1 cellular context compared by ENCODE assay signal in the genomic region with DNA sequence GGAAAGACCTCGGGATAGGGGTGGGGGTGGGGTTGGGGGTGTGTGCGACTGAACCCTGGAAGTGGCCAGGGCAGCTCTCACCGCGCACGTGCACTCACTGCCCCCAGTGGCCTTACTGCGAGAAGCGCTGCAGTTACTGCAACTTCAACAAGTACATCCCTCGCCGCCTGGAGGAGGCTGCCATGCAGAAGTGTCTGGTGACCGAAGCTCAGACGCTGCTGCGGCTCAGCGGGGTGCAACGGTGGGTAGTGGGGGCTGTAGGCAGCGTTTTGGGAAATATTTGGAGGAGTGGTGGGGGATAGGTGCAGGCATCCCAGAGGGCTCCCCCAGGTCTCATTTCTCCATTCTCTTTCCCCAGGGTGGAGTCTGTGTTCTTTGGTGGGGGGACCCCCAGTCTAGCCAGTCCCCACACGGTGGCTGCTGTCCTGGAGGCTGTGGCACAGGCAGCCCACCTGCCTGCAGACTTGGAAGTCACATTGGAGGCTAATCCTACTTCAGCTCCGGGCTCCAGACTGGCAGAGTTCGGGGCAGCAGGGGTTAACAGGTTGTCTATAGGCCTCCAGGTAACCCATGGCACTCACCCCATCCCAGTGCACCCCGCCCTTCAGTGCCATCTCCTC.
TF ChIP-seq lines count a peak whose summit lies in the region.

No MANE protein-coding gene starts in this region.

TF ChIP-seq in HEK293, 187 proteins besides CTCF, POLR2A, EP300 and RAD21 (continued from another document and continues in another):
- TF ChIP-seq, protein P1, sequence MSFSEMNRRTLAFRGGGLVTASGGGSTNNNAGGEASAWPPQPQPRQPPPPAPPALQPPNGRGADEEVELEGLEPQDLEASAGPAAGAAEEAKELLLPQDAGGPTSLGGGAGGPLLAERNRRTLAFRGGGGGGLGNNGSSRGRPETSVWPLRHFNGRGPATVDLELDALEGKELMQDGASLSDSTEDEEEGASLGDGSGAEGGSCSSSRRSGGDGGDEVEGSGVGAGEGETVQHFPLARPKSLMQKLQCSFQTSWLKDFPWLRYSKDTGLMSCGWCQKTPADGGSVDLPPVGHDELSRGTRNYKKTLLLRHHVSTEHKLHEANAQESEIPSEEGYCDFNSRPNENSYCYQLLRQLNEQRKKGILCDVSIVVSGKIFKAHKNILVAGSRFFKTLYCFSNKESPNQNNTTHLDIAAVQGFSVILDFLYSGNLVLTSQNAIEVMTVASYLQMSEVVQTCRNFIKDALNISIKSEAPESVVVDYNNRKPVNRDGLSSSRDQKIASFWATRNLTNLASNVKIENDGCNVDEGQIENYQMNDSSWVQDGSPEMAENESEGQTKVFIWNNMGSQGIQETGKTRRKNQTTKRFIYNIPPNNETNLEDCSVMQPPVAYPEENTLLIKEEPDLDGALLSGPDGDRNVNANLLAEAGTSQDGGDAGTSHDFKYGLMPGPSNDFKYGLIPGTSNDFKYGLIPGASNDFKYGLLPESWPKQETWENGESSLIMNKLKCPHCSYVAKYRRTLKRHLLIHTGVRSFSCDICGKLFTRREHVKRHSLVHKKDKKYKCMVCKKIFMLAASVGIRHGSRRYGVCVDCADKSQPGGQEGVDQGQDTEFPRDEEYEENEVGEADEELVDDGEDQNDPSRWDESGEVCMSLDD (tag by site-specific recombination; IDR thresholded peaks at IDR 0.05), result no peak; the same call in 1 of the 2 replicates
- no peak for TF ChIP-seq ZNF548 (tag by site-specific recombination; IDR thresholded peaks at IDR 0.05)
- TF ChIP-seq ZNF266 (tag by site-specific recombination; IDR thresholded peaks at IDR 0.05; ENCODE audit: low read depth), result no peak
- peak; percentile 65; the same call in 1 of the 2 replicates for TF ChIP-seq GLIS2 (tag by site-specific recombination; IDR thresholded peaks at IDR 0.05)
- peak; percentile 97 for TF ChIP-seq SCRT2 (tag by site-specific recombination; IDR thresholded peaks at IDR 0.05)
- peak; percentile 52; the same call in 1 of the 2 replicates for TF ChIP-seq ZNF335 (tag by site-specific recombination; conservative IDR thresholded peaks at IDR 0.05)
- TF ChIP-seq WT1 (tag by site-specific recombination; IDR thresholded peaks at IDR 0.05), result no peak
- TF ChIP-seq ZNF585B (tag by site-specific recombination; IDR thresholded peaks at IDR 0.05), result no peak
- no peak for TF ChIP-seq TCF7L2 (IDR thresholded peaks at IDR 0.05; ENCODE audit: borderline replicate concordance, low read depth, low read length)
- TF ChIP-seq, protein P2, sequence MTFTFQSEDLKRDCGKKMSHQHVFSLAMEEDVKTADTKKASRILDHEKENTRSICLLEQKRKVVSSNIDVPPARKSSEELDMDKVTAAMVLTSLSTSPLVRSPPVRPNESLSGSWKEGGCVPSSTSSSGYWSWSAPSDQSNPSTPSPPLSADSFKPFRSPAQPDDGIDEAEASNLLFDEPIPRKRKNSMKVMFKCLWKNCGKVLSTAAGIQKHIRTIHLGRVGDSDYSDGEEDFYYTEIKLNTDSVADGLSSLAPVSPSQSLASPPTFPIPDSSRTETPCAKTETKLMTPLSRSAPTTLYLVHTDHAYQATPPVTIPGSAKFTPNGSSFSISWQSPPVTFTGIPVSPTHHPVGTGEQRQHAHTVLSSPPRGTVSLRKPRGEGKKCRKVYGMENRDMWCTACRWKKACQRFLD (tag by site-specific recombination; IDR thresholded peaks at IDR 0.05), result no peak
- TF ChIP-seq, protein P3, sequence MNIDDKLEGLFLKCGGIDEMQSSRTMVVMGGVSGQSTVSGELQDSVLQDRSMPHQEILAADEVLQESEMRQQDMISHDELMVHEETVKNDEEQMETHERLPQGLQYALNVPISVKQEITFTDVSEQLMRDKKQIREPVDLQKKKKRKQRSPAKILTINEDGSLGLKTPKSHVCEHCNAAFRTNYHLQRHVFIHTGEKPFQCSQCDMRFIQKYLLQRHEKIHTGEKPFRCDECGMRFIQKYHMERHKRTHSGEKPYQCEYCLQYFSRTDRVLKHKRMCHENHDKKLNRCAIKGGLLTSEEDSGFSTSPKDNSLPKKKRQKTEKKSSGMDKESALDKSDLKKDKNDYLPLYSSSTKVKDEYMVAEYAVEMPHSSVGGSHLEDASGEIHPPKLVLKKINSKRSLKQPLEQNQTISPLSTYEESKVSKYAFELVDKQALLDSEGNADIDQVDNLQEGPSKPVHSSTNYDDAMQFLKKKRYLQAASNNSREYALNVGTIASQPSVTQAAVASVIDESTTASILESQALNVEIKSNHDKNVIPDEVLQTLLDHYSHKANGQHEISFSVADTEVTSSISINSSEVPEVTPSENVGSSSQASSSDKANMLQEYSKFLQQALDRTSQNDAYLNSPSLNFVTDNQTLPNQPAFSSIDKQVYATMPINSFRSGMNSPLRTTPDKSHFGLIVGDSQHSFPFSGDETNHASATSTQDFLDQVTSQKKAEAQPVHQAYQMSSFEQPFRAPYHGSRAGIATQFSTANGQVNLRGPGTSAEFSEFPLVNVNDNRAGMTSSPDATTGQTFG (tag by site-specific recombination; IDR thresholded peaks at IDR 0.05; ENCODE audit: borderline replicate concordance), result no peak
- no peak for TF ChIP-seq ZNF654 (tag by site-specific recombination; IDR thresholded peaks at IDR 0.05; ENCODE audit: low read depth)
- TF ChIP-seq, protein P4, sequence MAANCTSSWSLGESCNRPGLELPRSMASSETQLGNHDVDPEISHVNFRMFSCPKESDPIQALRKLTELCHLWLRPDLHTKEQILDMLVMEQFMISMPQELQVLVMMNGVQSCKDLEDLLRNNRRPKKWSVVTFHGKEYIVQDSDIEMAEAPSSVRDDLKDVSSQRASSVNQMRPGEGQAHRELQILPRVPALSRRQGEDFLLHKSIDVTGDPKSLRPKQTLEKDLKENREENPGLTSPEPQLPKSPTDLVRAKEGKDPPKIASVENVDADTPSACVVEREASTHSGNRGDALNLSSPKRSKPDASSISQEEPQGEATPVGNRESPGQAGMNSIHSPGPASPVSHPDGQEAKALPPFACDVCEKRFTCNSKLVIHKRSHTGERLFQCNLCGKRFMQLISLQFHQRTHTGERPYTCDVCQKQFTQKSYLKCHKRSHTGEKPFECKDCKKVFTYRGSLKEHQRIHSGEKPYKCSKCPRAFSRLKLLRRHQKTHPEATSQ (tag by site-specific recombination; IDR thresholded peaks at IDR 0.05), result no peak
- no peak for TF ChIP-seq ZNF341 (tag by site-specific recombination; IDR thresholded peaks at IDR 0.05; ENCODE audit: low read depth)
- TF ChIP-seq, protein P5, sequence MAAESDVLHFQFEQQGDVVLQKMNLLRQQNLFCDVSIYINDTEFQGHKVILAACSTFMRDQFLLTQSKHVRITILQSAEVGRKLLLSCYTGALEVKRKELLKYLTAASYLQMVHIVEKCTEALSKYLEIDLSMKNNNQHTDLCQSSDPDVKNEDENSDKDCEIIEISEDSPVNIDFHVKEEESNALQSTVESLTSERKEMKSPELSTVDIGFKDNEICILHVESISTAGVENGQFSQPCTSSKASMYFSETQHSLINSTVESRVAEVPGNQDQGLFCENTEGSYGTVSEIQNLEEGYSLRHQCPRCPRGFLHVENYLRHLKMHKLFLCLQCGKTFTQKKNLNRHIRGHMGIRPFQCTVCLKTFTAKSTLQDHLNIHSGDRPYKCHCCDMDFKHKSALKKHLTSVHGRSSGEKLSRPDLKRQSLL (tag by site-specific recombination; IDR thresholded peaks at IDR 0.05), result no peak
- TF ChIP-seq ZNF24 (tag by site-specific recombination; IDR thresholded peaks at IDR 0.05), result no peak
- no peak for TF ChIP-seq ZNF350 (tag by site-specific recombination; IDR thresholded peaks at IDR 0.05)
- TF ChIP-seq ZNF473 (tag by site-specific recombination; IDR thresholded peaks at IDR 0.05), result no peak
- no peak for TF ChIP-seq KLF7 (tag by site-specific recombination; IDR thresholded peaks at IDR 0.05; ENCODE audit: borderline replicate concordance)
- TF ChIP-seq, protein P6, sequence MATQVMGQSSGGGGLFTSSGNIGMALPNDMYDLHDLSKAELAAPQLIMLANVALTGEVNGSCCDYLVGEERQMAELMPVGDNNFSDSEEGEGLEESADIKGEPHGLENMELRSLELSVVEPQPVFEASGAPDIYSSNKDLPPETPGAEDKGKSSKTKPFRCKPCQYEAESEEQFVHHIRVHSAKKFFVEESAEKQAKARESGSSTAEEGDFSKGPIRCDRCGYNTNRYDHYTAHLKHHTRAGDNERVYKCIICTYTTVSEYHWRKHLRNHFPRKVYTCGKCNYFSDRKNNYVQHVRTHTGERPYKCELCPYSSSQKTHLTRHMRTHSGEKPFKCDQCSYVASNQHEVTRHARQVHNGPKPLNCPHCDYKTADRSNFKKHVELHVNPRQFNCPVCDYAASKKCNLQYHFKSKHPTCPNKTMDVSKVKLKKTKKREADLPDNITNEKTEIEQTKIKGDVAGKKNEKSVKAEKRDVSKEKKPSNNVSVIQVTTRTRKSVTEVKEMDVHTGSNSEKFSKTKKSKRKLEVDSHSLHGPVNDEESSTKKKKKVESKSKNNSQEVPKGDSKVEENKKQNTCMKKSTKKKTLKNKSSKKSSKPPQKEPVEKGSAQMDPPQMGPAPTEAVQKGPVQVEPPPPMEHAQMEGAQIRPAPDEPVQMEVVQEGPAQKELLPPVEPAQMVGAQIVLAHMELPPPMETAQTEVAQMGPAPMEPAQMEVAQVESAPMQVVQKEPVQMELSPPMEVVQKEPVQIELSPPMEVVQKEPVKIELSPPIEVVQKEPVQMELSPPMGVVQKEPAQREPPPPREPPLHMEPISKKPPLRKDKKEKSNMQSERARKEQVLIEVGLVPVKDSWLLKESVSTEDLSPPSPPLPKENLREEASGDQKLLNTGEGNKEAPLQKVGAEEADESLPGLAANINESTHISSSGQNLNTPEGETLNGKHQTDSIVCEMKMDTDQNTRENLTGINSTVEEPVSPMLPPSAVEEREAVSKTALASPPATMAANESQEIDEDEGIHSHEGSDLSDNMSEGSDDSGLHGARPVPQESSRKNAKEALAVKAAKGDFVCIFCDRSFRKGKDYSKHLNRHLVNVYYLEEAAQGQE (tag by site-specific recombination; IDR thresholded peaks at IDR 0.05), result no peak
- TF ChIP-seq GLIS1 (tag by site-specific recombination; IDR thresholded peaks at IDR 0.05), result peak; percentile 17; the same call in 1 of the 2 replicates
- TF ChIP-seq, protein P7, sequence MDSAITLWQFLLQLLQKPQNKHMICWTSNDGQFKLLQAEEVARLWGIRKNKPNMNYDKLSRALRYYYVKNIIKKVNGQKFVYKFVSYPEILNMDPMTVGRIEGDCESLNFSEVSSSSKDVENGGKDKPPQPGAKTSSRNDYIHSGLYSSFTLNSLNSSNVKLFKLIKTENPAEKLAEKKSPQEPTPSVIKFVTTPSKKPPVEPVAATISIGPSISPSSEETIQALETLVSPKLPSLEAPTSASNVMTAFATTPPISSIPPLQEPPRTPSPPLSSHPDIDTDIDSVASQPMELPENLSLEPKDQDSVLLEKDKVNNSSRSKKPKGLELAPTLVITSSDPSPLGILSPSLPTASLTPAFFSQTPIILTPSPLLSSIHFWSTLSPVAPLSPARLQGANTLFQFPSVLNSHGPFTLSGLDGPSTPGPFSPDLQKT (IDR thresholded peaks at IDR 0.05; ENCODE audit: borderline replicate concordance, low read depth, low read length), result no peak
- no peak for TF ChIP-seq HOXC10 (CRISPR knock-in tag; IDR thresholded peaks at IDR 0.05)
- no peak; the same call in 1 of the 2 replicates for TF ChIP-seq SP7 (tag by site-specific recombination; IDR thresholded peaks at IDR 0.05)
- no peak for TF ChIP-seq KLF8 (tag by site-specific recombination; IDR thresholded peaks at IDR 0.05)
- TF ChIP-seq, protein P8, sequence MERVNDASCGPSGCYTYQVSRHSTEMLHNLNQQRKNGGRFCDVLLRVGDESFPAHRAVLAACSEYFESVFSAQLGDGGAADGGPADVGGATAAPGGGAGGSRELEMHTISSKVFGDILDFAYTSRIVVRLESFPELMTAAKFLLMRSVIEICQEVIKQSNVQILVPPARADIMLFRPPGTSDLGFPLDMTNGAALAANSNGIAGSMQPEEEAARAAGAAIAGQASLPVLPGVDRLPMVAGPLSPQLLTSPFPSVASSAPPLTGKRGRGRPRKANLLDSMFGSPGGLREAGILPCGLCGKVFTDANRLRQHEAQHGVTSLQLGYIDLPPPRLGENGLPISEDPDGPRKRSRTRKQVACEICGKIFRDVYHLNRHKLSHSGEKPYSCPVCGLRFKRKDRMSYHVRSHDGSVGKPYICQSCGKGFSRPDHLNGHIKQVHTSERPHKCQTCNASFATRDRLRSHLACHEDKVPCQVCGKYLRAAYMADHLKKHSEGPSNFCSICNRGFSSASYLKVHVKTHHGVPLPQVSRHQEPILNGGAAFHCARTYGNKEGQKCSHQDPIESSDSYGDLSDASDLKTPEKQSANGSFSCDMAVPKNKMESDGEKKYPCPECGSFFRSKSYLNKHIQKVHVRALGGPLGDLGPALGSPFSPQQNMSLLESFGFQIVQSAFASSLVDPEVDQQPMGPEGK (tag by site-specific recombination; IDR thresholded peaks at IDR 0.05), result peak; percentile 40; the same call in 1 of the 2 replicates
- TF ChIP-seq, protein P9, sequence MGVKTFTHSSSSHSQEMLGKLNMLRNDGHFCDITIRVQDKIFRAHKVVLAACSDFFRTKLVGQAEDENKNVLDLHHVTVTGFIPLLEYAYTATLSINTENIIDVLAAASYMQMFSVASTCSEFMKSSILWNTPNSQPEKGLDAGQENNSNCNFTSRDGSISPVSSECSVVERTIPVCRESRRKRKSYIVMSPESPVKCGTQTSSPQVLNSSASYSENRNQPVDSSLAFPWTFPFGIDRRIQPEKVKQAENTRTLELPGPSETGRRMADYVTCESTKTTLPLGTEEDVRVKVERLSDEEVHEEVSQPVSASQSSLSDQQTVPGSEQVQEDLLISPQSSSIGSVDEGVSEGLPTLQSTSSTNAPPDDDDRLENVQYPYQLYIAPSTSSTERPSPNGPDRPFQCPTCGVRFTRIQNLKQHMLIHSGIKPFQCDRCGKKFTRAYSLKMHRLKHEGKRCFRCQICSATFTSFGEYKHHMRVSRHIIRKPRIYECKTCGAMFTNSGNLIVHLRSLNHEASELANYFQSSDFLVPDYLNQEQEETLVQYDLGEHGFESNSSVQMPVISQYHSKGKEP (tag by site-specific recombination; IDR thresholded peaks at IDR 0.05), result peak; percentile 97
- TF ChIP-seq ZNF48 (tag by site-specific recombination; IDR thresholded peaks at IDR 0.05), result no peak
- no peak for TF ChIP-seq SETDB1 (IDR thresholded peaks at IDR 0.05; ENCODE audit: insufficient read length, low read length)
- TF ChIP-seq ZNF394 (tag by site-specific recombination; IDR thresholded peaks at IDR 0.05; ENCODE audit: borderline replicate concordance), result no peak
